ENCODE assay signal across 1 cellular context in the genomic region with DNA sequence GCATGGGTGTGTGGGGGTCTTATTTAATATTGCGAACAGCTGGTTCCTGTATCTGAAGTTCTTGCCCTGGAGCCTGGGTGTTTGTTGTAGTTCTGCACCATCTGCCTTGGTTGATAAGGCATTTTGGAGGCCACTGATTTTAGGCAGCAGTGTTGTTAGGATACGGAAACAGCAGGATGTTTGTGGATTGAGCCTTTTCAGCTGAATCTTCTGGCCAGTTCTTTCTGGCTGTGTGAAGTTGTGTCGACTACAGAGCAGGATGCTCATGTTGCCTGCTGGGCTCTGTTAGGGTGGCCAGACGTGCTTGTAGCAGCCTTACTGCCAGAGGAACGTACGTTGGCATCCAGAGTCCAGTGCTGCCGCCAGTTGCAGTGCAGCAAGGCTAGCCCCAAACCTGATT.
TF ChIP-seq lines count a peak whose summit lies in the region.

No MANE protein-coding gene starts in this region.

TF ChIP-seq in K562, 482 proteins besides CTCF, POLR2A, EP300 and RAD21 (continued from another document and continues in another):
- TF ChIP-seq, protein P1, sequence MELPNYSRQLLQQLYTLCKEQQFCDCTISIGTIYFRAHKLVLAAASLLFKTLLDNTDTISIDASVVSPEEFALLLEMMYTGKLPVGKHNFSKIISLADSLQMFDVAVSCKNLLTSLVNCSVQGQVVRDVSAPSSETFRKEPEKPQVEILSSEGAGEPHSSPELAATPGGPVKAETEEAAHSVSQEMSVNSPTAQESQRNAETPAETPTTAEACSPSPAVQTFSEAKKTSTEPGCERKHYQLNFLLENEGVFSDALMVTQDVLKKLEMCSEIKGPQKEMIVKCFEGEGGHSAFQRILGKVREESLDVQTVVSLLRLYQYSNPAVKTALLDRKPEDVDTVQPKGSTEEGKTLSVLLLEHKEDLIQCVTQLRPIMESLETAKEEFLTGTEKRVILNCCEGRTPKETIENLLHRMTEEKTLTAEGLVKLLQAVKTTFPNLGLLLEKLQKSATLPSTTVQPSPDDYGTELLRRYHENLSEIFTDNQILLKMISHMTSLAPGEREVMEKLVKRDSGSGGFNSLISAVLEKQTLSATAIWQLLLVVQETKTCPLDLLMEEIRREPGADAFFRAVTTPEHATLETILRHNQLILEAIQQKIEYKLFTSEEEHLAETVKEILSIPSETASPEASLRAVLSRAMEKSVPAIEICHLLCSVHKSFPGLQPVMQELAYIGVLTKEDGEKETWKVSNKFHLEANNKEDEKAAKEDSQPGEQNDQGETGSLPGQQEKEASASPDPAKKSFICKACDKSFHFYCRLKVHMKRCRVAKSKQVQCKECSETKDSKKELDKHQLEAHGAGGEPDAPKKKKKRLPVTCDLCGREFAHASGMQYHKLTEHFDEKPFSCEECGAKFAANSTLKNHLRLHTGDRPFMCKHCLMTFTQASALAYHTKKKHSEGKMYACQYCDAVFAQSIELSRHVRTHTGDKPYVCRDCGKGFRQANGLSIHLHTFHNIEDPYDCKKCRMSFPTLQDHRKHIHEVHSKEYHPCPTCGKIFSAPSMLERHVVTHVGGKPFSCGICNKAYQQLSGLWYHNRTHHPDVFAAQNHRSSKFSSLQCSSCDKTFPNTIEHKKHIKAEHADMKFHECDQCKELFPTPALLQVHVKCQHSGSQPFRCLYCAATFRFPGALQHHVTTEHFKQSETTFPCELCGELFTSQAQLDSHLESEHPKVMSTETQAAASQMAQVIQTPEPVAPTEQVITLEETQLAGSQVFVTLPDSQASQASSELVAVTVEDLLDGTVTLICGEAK (IDR thresholded peaks at IDR 0.05): no peak
- TF ChIP-seq, protein P1 (CRISPR knock-in tag; IDR thresholded peaks at IDR 0.05): no peak
- TF ChIP-seq TRIM24 (IDR thresholded peaks at IDR 0.05) (0 out of 4 replicates have a peak, but pooled peaks of 1 of the 2 experiments have one; percentile 57), TEAD4 (IDR thresholded peaks at IDR 0.05; ENCODE audit: low read length) (peak; percentile 90), TEAD4 (CRISPR knock-in tag; IDR thresholded peaks at IDR 0.05; ENCODE audit: borderline replicate concordance) (no peak), DMBX1 (CRISPR knock-in tag; IDR thresholded peaks at IDR 0.05; ENCODE audit: borderline replicate concordance) (peak; percentile 62; the same call in 1 of the 2 replicates), ZNF589 (CRISPR knock-in tag; IDR thresholded peaks at IDR 0.05; ENCODE audit: low read depth) (0 out of 2 replicates have a peak, but pooled peaks have one; percentile 29), TCF3 (CRISPR knock-in tag; IDR thresholded peaks at IDR 0.05) (peak; percentile 92), DACH1 (IDR thresholded peaks at IDR 0.05; ENCODE audit: partially characterized antibody) (peak; percentile 60), GATA2 (CRISPR knock-in tag; IDR thresholded peaks at IDR 0.05) (peak; percentile 86), ZNF239 (CRISPR knock-in tag; IDR thresholded peaks at IDR 0.05) (peak; percentile 17; the same call in 1 of the 2 replicates), CBFA2T3 (IDR thresholded peaks at IDR 0.05) (peak; percentile 92), NR4A1 (CRISPR knock-in tag; IDR thresholded peaks at IDR 0.05) (no peak), NR4A1 (tag; IDR thresholded peaks at IDR 0.05) (peak; percentile 77), KDM2B (CRISPR knock-in tag; IDR thresholded peaks at IDR 0.05) (no peak), SOX6 (IDR thresholded peaks at IDR 0.05) (peak; percentile 58; the same call in 1 of the 2 replicates), LCOR (CRISPR knock-in tag; IDR thresholded peaks at IDR 0.05) (peak; percentile 78; the same call in 1 of the 2 replicates), RBM14 (IDR thresholded peaks at IDR 0.05; ENCODE audit: borderline replicate concordance, insufficient read depth, low read depth, low read length) (no peak), ZNF584 (CRISPR knock-in tag; IDR thresholded peaks at IDR 0.05; ENCODE audit: low read depth) (0 out of 2 replicates have a peak, but pooled peaks have one; percentile 55), HMG20A (CRISPR knock-in tag; conservative IDR thresholded peaks at IDR 0.05) (0 out of 2 replicates have a peak, but pooled peaks have one; percentile 28), ZNF644 (tag; IDR thresholded peaks at IDR 0.05; ENCODE audit: low read depth) (0 out of 2 replicates have a peak, but pooled peaks have one; percentile 48), ZNF766 (CRISPR knock-in tag; conservative IDR thresholded peaks at IDR 0.05) (0 out of 2 replicates have a peak, but pooled peaks have one; percentile 34), PML (IDR thresholded peaks at IDR 0.05; ENCODE audit: low read length) (peak; percentile 73), NCOR1 (IDR thresholded peaks at IDR 0.05) (peak; percentile 80), HDAC1 (IDR thresholded peaks at IDR 0.05) (0 out of 4 replicates have a peak, but pooled peaks of 1 of the 2 experiments have one; percentile 48), DPF2 (IDR thresholded peaks at IDR 0.05) (0 out of 2 replicates have a peak, but pooled peaks have one; percentile 38)
- TF ChIP-seq, protein P2, sequence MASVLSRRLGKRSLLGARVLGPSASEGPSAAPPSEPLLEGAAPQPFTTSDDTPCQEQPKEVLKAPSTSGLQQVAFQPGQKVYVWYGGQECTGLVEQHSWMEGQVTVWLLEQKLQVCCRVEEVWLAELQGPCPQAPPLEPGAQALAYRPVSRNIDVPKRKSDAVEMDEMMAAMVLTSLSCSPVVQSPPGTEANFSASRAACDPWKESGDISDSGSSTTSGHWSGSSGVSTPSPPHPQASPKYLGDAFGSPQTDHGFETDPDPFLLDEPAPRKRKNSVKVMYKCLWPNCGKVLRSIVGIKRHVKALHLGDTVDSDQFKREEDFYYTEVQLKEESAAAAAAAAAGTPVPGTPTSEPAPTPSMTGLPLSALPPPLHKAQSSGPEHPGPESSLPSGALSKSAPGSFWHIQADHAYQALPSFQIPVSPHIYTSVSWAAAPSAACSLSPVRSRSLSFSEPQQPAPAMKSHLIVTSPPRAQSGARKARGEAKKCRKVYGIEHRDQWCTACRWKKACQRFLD (CRISPR knock-in tag; IDR thresholded peaks at IDR 0.05): peak; percentile 51; the same call in 1 of the 2 replicates
- TF ChIP-seq, protein P3, sequence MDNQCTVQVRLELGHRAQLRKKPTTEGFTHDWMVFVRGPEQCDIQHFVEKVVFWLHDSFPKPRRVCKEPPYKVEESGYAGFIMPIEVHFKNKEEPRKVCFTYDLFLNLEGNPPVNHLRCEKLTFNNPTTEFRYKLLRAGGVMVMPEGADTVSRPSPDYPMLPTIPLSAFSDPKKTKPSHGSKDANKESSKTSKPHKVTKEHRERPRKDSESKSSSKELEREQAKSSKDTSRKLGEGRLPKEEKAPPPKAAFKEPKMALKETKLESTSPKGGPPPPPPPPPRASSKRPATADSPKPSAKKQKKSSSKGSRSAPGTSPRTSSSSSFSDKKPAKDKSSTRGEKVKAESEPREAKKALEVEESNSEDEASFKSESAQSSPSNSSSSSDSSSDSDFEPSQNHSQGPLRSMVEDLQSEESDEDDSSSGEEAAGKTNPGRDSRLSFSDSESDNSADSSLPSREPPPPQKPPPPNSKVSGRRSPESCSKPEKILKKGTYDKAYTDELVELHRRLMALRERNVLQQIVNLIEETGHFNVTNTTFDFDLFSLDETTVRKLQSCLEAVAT (IDR thresholded peaks at IDR 0.05): no peak
- TF ChIP-seq, protein P4, sequence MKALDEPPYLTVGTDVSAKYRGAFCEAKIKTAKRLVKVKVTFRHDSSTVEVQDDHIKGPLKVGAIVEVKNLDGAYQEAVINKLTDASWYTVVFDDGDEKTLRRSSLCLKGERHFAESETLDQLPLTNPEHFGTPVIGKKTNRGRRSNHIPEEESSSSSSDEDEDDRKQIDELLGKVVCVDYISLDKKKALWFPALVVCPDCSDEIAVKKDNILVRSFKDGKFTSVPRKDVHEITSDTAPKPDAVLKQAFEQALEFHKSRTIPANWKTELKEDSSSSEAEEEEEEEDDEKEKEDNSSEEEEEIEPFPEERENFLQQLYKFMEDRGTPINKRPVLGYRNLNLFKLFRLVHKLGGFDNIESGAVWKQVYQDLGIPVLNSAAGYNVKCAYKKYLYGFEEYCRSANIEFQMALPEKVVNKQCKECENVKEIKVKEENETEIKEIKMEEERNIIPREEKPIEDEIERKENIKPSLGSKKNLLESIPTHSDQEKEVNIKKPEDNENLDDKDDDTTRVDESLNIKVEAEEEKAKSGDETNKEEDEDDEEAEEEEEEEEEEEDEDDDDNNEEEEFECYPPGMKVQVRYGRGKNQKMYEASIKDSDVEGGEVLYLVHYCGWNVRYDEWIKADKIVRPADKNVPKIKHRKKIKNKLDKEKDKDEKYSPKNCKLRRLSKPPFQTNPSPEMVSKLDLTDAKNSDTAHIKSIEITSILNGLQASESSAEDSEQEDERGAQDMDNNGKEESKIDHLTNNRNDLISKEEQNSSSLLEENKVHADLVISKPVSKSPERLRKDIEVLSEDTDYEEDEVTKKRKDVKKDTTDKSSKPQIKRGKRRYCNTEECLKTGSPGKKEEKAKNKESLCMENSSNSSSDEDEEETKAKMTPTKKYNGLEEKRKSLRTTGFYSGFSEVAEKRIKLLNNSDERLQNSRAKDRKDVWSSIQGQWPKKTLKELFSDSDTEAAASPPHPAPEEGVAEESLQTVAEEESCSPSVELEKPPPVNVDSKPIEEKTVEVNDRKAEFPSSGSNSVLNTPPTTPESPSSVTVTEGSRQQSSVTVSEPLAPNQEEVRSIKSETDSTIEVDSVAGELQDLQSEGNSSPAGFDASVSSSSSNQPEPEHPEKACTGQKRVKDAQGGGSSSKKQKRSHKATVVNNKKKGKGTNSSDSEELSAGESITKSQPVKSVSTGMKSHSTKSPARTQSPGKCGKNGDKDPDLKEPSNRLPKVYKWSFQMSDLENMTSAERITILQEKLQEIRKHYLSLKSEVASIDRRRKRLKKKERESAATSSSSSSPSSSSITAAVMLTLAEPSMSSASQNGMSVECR (CRISPR knock-in tag; IDR thresholded peaks at IDR 0.05): no peak
- TF ChIP-seq, protein P5, sequence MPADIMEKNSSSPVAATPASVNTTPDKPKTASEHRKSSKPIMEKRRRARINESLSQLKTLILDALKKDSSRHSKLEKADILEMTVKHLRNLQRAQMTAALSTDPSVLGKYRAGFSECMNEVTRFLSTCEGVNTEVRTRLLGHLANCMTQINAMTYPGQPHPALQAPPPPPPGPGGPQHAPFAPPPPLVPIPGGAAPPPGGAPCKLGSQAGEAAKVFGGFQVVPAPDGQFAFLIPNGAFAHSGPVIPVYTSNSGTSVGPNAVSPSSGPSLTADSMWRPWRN (IDR thresholded peaks at IDR 0.05; ENCODE audit: low read depth): peak; percentile 6; the same call in 1 of the 2 replicates
- TF ChIP-seq, protein P6, sequence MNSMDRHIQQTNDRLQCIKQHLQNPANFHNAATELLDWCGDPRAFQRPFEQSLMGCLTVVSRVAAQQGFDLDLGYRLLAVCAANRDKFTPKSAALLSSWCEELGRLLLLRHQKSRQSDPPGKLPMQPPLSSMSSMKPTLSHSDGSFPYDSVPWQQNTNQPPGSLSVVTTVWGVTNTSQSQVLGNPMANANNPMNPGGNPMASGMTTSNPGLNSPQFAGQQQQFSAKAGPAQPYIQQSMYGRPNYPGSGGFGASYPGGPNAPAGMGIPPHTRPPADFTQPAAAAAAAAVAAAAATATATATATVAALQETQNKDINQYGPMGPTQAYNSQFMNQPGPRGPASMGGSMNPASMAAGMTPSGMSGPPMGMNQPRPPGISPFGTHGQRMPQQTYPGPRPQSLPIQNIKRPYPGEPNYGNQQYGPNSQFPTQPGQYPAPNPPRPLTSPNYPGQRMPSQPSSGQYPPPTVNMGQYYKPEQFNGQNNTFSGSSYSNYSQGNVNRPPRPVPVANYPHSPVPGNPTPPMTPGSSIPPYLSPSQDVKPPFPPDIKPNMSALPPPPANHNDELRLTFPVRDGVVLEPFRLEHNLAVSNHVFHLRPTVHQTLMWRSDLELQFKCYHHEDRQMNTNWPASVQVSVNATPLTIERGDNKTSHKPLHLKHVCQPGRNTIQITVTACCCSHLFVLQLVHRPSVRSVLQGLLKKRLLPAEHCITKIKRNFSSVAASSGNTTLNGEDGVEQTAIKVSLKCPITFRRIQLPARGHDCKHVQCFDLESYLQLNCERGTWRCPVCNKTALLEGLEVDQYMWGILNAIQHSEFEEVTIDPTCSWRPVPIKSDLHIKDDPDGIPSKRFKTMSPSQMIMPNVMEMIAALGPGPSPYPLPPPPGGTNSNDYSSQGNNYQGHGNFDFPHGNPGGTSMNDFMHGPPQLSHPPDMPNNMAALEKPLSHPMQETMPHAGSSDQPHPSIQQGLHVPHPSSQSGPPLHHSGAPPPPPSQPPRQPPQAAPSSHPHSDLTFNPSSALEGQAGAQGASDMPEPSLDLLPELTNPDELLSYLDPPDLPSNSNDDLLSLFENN (IDR thresholded peaks at IDR 0.05; ENCODE audit: low read depth in 2 of 2, low read length in 2 of 2): peak in 1 of 2 experiments; percentile 37; a peak in 1 of 4 replicates
- TF ChIP-seq, protein P7, sequence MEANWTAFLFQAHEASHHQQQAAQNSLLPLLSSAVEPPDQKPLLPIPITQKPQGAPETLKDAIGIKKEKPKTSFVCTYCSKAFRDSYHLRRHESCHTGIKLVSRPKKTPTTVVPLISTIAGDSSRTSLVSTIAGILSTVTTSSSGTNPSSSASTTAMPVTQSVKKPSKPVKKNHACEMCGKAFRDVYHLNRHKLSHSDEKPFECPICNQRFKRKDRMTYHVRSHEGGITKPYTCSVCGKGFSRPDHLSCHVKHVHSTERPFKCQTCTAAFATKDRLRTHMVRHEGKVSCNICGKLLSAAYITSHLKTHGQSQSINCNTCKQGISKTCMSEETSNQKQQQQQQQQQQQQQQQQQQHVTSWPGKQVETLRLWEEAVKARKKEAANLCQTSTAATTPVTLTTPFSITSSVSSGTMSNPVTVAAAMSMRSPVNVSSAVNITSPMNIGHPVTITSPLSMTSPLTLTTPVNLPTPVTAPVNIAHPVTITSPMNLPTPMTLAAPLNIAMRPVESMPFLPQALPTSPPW (CRISPR knock-in tag; IDR thresholded peaks at IDR 0.05): peak; percentile 32; the same call in 1 of the 2 replicates
